Comparison of ENCODE assay signal across 22 cellular contexts in the genomic region with DNA sequence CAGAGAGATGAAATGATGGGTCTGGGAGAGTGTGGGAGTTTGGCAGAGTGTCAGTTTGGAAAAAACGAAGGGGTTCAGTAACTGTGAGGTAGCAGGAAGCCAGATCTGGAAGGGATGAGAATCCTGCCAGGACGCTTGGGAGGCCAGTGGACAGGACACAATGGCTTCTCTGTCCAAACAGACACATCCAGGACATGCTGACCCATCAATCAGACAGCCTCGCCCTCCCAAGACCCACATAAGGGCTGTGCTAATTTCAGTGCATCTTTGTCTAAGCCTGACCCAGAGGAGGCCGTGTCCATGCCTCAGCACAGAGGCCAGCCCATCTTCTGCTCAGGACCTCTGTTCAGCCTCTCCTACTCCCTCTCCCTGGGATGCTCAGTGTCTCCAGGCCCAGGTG.
DNase-seq lines count a peak whose midpoint lies in the region; ATAC-seq, FAIRE-seq and TF ChIP-seq lines count a peak whose summit lies in the region.
"Had no signal": no experiment of that assay in that cellular context is flagged by ENCODE, and none has a peak within 500 bp of the region (broad histone marks: within the 10 kb centered on the region; RNA-seq: fewer than 3 reads in every experiment).

No MANE protein-coding gene starts in this region.

- no peak for FAIRE-seq in GM12891 (lab: Jason Lieb, UNC)

- no peaks in the 10 kb centered on the region for H3K27me3 ChIP-seq in SJCRH30
- peaks cover 0 to 38% (median 0%) of the 10 kb centered on the region in 4 donors for H3K27me3 ChIP-seq in esophagus muscularis mucosa
- H3K27me3 ChIP-seq: BLaER1, SJSA1 had no signal

- H3K36me3 ChIP-seq in SJCRH30 = no peaks in the 10 kb centered on the region
- H3K36me3 ChIP-seq in esophagus muscularis mucosa = no peaks in the 10 kb centered on the region
- H3K36me3 ChIP-seq: BLaER1, SJSA1 had no signal

- peak overlapping the region; percentile 58 for H3K27ac Mint-ChIP-seq in neural crest cell (ENCODE audit: unreplicated experiment)
- H3K27ac Mint-ChIP-seq: CD4-positive, alpha-beta T cell had no signal

- ATAC-seq in Right ventricle myocardium superior (ENCODE audit: poor library complexity) = no peak

- H3K4me3 ChIP-seq in SJCRH30 = no peak overlapping the region
- no peak overlapping the region for H3K4me3 ChIP-seq in esophagus muscularis mucosa
- H3K4me3 ChIP-seq: BLaER1, SJSA1 had no signal

- no peak for TF ChIP-seq EP300 in esophagus muscularis mucosa (IDR thresholded peaks at IDR 0.05)

- peaks cover 18% of the 10 kb centered on the region for H3K4me1 Mint-ChIP-seq in neural crest cell

- H3K4me3 Mint-ChIP-seq in neural crest cell = no peak overlapping the region
- H3K4me3 Mint-ChIP-seq: CD4-positive, alpha-beta T cell had no signal

- H3K27ac ChIP-seq in SJCRH30 (no peak overlapping the region), esophagus muscularis mucosa (replicated peaks in 1 of 4) (no peak overlapping the region)
- H3K27ac ChIP-seq: BLaER1, SJSA1 had no signal

- H3K4me1 ChIP-seq in SJCRH30 (0 out of 2 replicates have a peak, but pooled peaks cover 4% of the 10 kb centered on the region), esophagus muscularis mucosa (no peaks in the 10 kb centered on the region)
- H3K4me1 ChIP-seq: Caco-2, SJSA1 had no signal

- peaks cover 2% of the 10 kb centered on the region for H3K27me3 Mint-ChIP-seq in neural crest cell (ENCODE audit: low read depth)

- H3K9me3 ChIP-seq in SJCRH30 (replicated peaks) (no peaks in the 10 kb centered on the region), esophagus muscularis mucosa (no peaks in the 10 kb centered on the region)
- H3K9me3 ChIP-seq: BLaER1, SJSA1 had no signal

- TF ChIP-seq CTCF in esophagus muscularis mucosa (IDR thresholded peaks at IDR 0.05) (no peak), neural crest cell (conservative IDR thresholded peaks at IDR 0.05) (no peak)

- WGBS in esophagus muscularis mucosa = 47% methylated on average over 4 of the region's 4 CpGs

- intact Hi-C loops in esophagus muscularis mucosa (cut with DNase I) (no loop called here), Right ventricle myocardium superior (cut with DNase I) (no loop called here)

- no peaks in the 10 kb centered on the region for H3K9me3 Mint-ChIP-seq in neural crest cell
- H3K9me3 Mint-ChIP-seq: CD4-positive, alpha-beta T cell had no signal

- TF ChIP-seq POLR2A in esophagus muscularis mucosa (IDR thresholded peaks at IDR 0.05; ENCODE audit: low read depth) (no peak), GM12891 (IDR thresholded peaks at IDR 0.05; ENCODE audit: low read depth, low read length) (no peak)

- no peaks in the 10 kb centered on the region for H3K36me3 Mint-ChIP-seq in neural crest cell (ENCODE audit: low read depth)

- DNase-seq in SJCRH30 (peak; percentile 19 to 52), esophagus muscularis mucosa (ENCODE audit: extremely low spot score) (peak; percentile 14), neural crest cell (ENCODE audit: low read depth, low spot score) (peak; percentile 11), GM12891 (ENCODE audit: insufficient read length, low spot score) (no peak), NCI-H146 treated with DMSO at 0.1 percent for 48 hours (lab: John Stamatoyannopoulos, UW; ENCODE audit: unreplicated experiment) (no peak), HK-2 (ENCODE audit: unreplicated experiment) (no peak), Right ventricle myocardium superior (no peak)
- DNase-seq: Caco-2; CD4-positive, alpha-beta T cell; DMS 273 treated with DMSO at 0.1 percent for 48 hours; DMS79 treated with DMSO at 0.1 percent for 48 hours; GOT3; KG1; NCI-H1092 treated with DMSO at 0.1 percent for 48 hours; NCI-H1436 treated with DMSO at 0.1 percent for 48 hours; NCI-H2029; NCI-H226; NCI-H524; NCI-H774; NK-92 treated with Interleukin-12 subunit alpha and Interleukin-12 subunit beta, amount 100 ng/mL, for 24 hours had no signal

TF ChIP-seq in GM12891, 5 proteins besides CTCF, POLR2A, EP300 and RAD21:
- TF ChIP-seq POU2F2 (IDR thresholded peaks at IDR 0.05; ENCODE audit: low read depth, low read length) (no peak), POLR2AphosphoS5 (IDR thresholded peaks at IDR 0.05; ENCODE audit: low read depth, low read length) (no peak), PAX5 (IDR thresholded peaks at IDR 0.05; ENCODE audit: insufficient read depth, low read length, severe bottlenecking) (no peak), TAF1 (IDR thresholded peaks at IDR 0.05; ENCODE audit: low read depth, low read length) (no peak), SPI1 (IDR thresholded peaks at IDR 0.05; ENCODE audit: low read depth, low read length) (no peak)

Comparison
In these comparisons a context has a peak if more than half of its experiments do, and no peak if none do; other contexts are left out.
1. DNase-seq: peak in SJCRH30 (2 of 2), esophagus muscularis mucosa (single experiment) and neural crest cell (single experiment); none in GM12891 (single experiment), NCI-H146 treated with DMSO at 0.1 percent for 48 hours (single experiment), HK-2 (single experiment) and Right ventricle myocardium superior (single experiment).